ENCODE assay signal across 1 cellular context in the genomic region with DNA sequence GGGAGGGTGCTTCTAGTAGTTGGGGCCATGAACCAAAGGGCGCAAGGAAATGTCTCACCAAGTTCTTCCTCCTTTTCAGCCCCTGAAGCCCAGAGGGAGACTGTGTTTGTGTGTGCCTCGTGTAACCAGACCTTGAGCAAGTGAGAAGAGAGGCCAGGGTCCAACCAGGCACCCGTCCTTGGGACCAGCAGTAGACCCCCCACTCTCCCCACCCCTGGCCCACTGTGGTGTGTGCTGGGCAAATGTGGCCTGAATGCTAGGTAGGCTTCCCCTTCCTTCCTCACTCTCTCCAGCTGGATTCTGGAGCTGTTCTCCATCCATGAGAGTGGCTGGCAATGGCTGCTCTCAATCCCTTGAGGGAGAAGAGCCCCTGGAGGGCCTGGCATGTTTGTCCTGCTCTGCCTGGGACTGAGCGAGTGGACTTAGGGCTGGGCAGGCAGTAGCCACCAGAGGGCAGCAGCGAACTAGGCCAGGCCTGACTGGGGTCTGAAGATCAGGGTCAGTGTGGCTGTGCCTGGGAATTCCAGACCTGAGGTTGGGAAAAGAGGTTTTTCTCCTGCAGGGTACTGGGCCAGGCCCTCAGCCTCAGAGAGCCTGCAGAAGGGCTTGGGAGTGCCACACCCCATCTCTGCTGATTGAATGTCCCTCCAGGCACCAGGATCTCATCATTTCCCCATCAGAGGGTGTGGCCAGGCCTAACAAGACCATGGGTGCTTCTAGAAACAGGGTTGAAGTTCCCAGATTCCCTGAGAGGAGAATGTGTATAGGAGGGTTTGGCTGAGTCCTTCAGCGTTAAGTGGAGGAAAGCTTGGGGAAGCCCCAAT.
TF ChIP-seq lines count a peak whose summit lies in the region.

No MANE protein-coding gene starts in this region.

TF ChIP-seq in HepG2, 621 proteins besides CTCF, POLR2A, EP300 and RAD21 (continued from another document):
- TF ChIP-seq, protein P1, sequence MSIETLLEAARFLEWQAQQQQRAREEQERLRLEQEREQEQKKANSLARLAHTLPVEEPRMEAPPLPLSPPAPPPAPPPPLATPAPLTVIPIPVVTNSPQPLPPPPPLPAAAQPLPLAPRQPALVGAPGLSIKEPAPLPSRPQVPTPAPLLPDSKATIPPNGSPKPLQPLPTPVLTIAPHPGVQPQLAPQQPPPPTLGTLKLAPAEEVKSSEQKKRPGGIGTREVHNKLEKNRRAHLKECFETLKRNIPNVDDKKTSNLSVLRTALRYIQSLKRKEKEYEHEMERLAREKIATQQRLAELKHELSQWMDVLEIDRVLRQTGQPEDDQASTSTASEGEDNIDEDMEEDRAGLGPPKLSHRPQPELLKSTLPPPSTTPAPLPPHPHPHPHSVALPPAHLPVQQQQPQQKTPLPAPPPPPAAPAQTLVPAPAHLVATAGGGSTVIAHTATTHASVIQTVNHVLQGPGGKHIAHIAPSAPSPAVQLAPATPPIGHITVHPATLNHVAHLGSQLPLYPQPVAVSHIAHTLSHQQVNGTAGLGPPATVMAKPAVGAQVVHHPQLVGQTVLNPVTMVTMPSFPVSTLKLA (IDR thresholded peaks at IDR 0.05), result no peak
- TF ChIP-seq ZSCAN9 (CRISPR knock-in tag; IDR thresholded peaks at IDR 0.05; ENCODE audit: borderline replicate concordance) (0 out of 2 replicates have a peak, but pooled peaks have one; percentile 42), ZNF709 (CRISPR knock-in tag; IDR thresholded peaks at IDR 0.05) (0 out of 2 replicates have a peak, but pooled peaks have one; percentile 26), ZNF749 (CRISPR knock-in tag; IDR thresholded peaks at IDR 0.05; ENCODE audit: borderline replicate concordance) (no peak), ZNF75D (CRISPR knock-in tag; IDR thresholded peaks at IDR 0.05; ENCODE audit: borderline replicate concordance) (no peak), RAD51 (IDR thresholded peaks at IDR 0.05; ENCODE audit: borderline replicate concordance) (no peak), ZNF468 (CRISPR knock-in tag; IDR thresholded peaks at IDR 0.05) (no peak), ZNF274 (CRISPR knock-in tag; IDR thresholded peaks at IDR 0.05) (peak; percentile 66; the same call in 1 of the 2 replicates), SKI (IDR thresholded peaks at IDR 0.05; ENCODE audit: partially characterized antibody) (peak; percentile 48), HNRNPL (IDR thresholded peaks at IDR 0.05; ENCODE audit: low read depth, low read length) (no peak), ZNF326 (CRISPR knock-in tag; IDR thresholded peaks at IDR 0.05; ENCODE audit: borderline replicate concordance) (no peak), KLF11 (CRISPR knock-in tag; IDR thresholded peaks at IDR 0.05) (no peak), IKZF4 (CRISPR knock-in tag; IDR thresholded peaks at IDR 0.05; ENCODE audit: borderline replicate concordance, low read depth, not compliant biosample characterization) (no peak)
- TF ChIP-seq, protein P2, sequence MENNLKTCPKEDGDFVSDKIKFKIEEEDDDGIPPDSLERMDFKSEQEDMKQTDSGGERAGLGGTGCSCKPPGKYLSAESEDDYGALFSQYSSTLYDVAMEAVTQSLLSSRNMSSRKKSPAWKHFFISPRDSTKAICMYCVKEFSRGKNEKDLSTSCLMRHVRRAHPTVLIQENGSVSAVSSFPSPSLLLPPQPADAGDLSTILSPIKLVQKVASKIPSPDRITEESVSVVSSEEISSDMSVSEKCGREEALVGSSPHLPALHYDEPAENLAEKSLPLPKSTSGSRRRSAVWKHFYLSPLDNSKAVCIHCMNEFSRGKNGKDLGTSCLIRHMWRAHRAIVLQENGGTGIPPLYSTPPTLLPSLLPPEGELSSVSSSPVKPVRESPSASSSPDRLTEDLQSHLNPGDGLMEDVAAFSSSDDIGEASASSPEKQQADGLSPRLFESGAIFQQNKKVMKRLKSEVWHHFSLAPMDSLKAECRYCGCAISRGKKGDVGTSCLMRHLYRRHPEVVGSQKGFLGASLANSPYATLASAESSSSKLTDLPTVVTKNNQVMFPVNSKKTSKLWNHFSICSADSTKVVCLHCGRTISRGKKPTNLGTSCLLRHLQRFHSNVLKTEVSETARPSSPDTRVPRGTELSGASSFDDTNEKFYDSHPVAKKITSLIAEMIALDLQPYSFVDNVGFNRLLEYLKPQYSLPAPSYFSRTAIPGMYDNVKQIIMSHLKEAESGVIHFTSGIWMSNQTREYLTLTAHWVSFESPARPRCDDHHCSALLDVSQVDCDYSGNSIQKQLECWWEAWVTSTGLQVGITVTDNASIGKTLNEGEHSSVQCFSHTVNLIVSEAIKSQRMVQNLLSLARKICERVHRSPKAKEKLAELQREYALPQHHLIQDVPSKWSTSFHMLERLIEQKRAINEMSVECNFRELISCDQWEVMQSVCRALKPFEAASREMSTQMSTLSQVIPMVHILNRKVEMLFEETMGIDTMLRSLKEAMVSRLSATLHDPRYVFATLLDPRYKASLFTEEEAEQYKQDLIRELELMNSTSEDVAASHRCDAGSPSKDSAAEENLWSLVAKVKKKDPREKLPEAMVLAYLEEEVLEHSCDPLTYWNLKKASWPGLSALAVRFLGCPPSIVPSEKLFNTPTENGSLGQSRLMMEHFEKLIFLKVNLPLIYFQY (CRISPR knock-in tag; IDR thresholded peaks at IDR 0.05; ENCODE audit: borderline replicate concordance), result no peak
- TF ChIP-seq, protein P3, sequence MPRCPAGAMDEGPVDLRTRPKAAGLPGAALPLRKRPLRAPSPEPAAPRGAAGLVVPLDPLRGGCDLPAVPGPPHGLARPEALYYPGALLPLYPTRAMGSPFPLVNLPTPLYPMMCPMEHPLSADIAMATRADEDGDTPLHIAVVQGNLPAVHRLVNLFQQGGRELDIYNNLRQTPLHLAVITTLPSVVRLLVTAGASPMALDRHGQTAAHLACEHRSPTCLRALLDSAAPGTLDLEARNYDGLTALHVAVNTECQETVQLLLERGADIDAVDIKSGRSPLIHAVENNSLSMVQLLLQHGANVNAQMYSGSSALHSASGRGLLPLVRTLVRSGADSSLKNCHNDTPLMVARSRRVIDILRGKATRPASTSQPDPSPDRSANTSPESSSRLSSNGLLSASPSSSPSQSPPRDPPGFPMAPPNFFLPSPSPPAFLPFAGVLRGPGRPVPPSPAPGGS (CRISPR knock-in tag; IDR thresholded peaks at IDR 0.05), result no peak; the same call in 1 of the 2 replicates
- TF ChIP-seq, protein P4, sequence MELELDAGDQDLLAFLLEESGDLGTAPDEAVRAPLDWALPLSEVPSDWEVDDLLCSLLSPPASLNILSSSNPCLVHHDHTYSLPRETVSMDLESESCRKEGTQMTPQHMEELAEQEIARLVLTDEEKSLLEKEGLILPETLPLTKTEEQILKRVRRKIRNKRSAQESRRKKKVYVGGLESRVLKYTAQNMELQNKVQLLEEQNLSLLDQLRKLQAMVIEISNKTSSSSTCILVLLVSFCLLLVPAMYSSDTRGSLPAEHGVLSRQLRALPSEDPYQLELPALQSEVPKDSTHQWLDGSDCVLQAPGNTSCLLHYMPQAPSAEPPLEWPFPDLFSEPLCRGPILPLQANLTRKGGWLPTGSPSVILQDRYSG (CRISPR knock-in tag; IDR thresholded peaks at IDR 0.05), result no peak
- TF ChIP-seq, protein P5, sequence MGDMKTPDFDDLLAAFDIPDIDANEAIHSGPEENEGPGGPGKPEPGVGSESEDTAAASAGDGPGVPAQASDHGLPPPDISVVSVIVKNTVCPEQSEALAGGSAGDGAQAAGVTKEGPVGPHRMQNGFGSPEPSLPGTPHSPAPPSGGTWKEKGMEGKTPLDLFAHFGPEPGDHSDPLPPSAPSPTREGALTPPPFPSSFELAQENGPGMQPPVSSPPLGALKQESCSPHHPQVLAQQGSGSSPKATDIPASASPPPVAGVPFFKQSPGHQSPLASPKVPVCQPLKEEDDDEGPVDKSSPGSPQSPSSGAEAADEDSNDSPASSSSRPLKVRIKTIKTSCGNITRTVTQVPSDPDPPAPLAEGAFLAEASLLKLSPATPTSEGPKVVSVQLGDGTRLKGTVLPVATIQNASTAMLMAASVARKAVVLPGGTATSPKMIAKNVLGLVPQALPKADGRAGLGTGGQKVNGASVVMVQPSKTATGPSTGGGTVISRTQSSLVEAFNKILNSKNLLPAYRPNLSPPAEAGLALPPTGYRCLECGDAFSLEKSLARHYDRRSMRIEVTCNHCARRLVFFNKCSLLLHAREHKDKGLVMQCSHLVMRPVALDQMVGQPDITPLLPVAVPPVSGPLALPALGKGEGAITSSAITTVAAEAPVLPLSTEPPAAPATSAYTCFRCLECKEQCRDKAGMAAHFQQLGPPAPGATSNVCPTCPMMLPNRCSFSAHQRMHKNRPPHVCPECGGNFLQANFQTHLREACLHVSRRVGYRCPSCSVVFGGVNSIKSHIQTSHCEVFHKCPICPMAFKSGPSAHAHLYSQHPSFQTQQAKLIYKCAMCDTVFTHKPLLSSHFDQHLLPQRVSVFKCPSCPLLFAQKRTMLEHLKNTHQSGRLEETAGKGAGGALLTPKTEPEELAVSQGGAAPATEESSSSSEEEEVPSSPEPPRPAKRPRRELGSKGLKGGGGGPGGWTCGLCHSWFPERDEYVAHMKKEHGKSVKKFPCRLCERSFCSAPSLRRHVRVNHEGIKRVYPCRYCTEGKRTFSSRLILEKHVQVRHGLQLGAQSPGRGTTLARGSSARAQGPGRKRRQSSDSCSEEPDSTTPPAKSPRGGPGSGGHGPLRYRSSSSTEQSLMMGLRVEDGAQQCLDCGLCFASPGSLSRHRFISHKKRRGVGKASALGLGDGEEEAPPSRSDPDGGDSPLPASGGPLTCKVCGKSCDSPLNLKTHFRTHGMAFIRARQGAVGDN (CRISPR knock-in tag; IDR thresholded peaks at IDR 0.05), result peak; percentile 84
- TF ChIP-seq, protein P6, sequence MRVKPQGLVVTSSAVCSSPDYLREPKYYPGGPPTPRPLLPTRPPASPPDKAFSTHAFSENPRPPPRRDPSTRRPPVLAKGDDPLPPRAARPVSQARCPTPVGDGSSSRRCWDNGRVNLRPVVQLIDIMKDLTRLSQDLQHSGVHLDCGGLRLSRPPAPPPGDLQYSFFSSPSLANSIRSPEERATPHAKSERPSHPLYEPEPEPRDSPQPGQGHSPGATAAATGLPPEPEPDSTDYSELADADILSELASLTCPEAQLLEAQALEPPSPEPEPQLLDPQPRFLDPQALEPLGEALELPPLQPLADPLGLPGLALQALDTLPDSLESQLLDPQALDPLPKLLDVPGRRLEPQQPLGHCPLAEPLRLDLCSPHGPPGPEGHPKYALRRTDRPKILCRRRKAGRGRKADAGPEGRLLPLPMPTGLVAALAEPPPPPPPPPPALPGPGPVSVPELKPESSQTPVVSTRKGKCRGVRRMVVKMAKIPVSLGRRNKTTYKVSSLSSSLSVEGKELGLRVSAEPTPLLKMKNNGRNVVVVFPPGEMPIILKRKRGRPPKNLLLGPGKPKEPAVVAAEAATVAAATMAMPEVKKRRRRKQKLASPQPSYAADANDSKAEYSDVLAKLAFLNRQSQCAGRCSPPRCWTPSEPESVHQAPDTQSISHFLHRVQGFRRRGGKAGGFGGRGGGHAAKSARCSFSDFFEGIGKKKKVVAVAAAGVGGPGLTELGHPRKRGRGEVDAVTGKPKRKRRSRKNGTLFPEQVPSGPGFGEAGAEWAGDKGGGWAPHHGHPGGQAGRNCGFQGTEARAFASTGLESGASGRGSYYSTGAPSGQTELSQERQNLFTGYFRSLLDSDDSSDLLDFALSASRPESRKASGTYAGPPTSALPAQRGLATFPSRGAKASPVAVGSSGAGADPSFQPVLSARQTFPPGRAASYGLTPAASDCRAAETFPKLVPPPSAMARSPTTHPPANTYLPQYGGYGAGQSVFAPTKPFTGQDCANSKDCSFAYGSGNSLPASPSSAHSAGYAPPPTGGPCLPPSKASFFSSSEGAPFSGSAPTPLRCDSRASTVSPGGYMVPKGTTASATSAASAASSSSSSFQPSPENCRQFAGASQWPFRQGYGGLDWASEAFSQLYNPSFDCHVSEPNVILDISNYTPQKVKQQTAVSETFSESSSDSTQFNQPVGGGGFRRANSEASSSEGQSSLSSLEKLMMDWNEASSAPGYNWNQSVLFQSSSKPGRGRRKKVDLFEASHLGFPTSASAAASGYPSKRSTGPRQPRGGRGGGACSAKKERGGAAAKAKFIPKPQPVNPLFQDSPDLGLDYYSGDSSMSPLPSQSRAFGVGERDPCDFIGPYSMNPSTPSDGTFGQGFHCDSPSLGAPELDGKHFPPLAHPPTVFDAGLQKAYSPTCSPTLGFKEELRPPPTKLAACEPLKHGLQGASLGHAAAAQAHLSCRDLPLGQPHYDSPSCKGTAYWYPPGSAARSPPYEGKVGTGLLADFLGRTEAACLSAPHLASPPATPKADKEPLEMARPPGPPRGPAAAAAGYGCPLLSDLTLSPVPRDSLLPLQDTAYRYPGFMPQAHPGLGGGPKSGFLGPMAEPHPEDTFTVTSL (CRISPR knock-in tag; IDR thresholded peaks at IDR 0.05; ENCODE audit: borderline replicate concordance), result no peak
- TF ChIP-seq, protein P7, sequence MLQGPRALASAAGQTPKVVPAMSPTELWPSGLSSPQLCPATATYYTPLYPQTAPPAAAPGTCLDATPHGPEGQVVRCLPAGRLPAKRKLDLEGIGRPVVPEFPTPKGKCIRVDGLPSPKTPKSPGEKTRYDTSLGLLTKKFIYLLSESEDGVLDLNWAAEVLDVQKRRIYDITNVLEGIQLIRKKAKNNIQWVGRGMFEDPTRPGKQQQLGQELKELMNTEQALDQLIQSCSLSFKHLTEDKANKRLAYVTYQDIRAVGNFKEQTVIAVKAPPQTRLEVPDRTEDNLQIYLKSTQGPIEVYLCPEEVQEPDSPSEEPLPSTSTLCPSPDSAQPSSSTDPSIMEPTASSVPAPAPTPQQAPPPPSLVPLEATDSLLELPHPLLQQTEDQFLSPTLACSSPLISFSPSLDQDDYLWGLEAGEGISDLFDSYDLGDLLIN (CRISPR knock-in tag; IDR thresholded peaks at IDR 0.05; ENCODE audit: borderline replicate concordance), result no peak
